Comparison of ENCODE assay signal across 8 cellular contexts in genomic region chr3:8500208-8500961, GRCh38. TPM values are rescaled to one million over a fixed set of nuclear protein-coding genes. Genes with fewer than 3 reads are reported as not detected.
DNase-seq lines count a peak whose midpoint lies in the region; ATAC-seq, FAIRE-seq and TF ChIP-seq lines count a peak whose summit lies in the region.

No MANE protein-coding gene starts in this region.

- 34 to 45% (median 39%) methylated on average over 9 of the region's 9 CpGs for WGBS in heart left ventricle, 4 donors
- 54 to 56% methylated on average over 6 to 7 of the region's 9 CpGs for WGBS in mesodermal cell (ENCODE audit: insufficient coverage in 2 of 2), 2 experiments
- 27 to 51% methylated on average over 9 of the region's 9 CpGs for WGBS in upper lobe of left lung, 2 donors
- 47 to 55% (median 53%) methylated on average over 9 of the region's 9 CpGs for WGBS in small intestine, 3 donors

- no peak for FAIRE-seq in small intestine (lab: Jason Lieb, UNC)

- DNase-seq in heart left ventricle (no peak), left ventricle myocardium superior (no peak), dorsolateral prefrontal cortex (peak in 6 of 10 donors; percentile 27 to 55 (median 47)), upper lobe of left lung (no peak), SW480 (ENCODE audit: low spot score) (no peak), small intestine (no peak)

- H3K4me1 ChIP-seq in heart left ventricle (peaks cover under 1 to 67% (median 48%) of the 10 kb centered on the region in 12 donors), mesodermal cell (ENCODE audit: control insufficient read depth, insufficient read depth, low read length, poor library complexity, severe bottlenecking) (peaks cover 45% of the 10 kb centered on the region), upper lobe of left lung (peaks cover 14 to 30% (median 17%) of the 10 kb centered on the region in 4 donors), small intestine (ENCODE audit: control insufficient read depth in 2 of 2, insufficient read depth in 1 of 2, low read depth in 1 of 2, low read length in 1 of 2) (no peaks in the 10 kb centered on the region)

- TF ChIP-seq CTCF in heart left ventricle (IDR thresholded peaks at IDR 0.05) (no peak), dorsolateral prefrontal cortex (IDR thresholded peaks at IDR 0.05 in 54 of 56, conservative IDR thresholded peaks at IDR 0.05 in 2 of 56; ENCODE audit: low read depth in 1 of 56, partially characterized antibody in 56 of 56) (peak in 13 of 56 donors; percentile 6 to 48 (median 27)), upper lobe of left lung (IDR thresholded peaks at IDR 0.05) (no peak)

- H3K27ac ChIP-seq in heart left ventricle (peak overlapping the region; percentile 82 to 97 (median 93)), dorsolateral prefrontal cortex (peak overlapping the region; percentile 71 to 97 (median 94)), mesodermal cell (ENCODE audit: low read depth, low read length, severe bottlenecking) (peak overlapping the region; percentile 90), upper lobe of left lung (peak overlapping the region; percentile 84 to 90 (median 86)), small intestine (ENCODE audit: low read depth in 1 of 2, low read length in 1 of 2) (peak overlapping the region in 1 of 2 donors; percentile 18)

- TF ChIP-seq EP300 in upper lobe of left lung (IDR thresholded peaks at IDR 0.05) = no peak

- H3K36me3 ChIP-seq in heart left ventricle (peaks cover 0 to 3% (median 0%) of the 10 kb centered on the region in 9 donors), mesodermal cell (ENCODE audit: control insufficient read depth, insufficient read depth, low read length) (no peaks in the 10 kb centered on the region), upper lobe of left lung (no peaks in the 10 kb centered on the region), small intestine (ENCODE audit: control insufficient read depth in 2 of 2, insufficient read depth in 2 of 2, low read length in 2 of 2) (no peaks in the 10 kb centered on the region)

- ATAC-seq in heart left ventricle (no peak), left ventricle myocardium superior (no peak), upper lobe of left lung (ENCODE audit: low FRiP score in 2 of 2) (peak; percentile 0 to 57), HG03571 (IDR thresholded peaks at IDR 0.05; ENCODE audit: unreplicated experiment) (no peak)

- TF ChIP-seq POLR2A in heart left ventricle (IDR thresholded peaks at IDR 0.05) = no peak
- TF ChIP-seq POLR2A in upper lobe of left lung (IDR thresholded peaks at IDR 0.05) = no peak

- no peaks in the 10 kb centered on the region for H3K27me3 ChIP-seq in heart left ventricle
- no peaks in the 10 kb centered on the region for H3K27me3 ChIP-seq in dorsolateral prefrontal cortex
- H3K27me3 ChIP-seq in upper lobe of left lung = no peaks in the 10 kb centered on the region
- H3K27me3 ChIP-seq in small intestine (ENCODE audit: control insufficient read depth in 2 of 2, insufficient read depth in 2 of 2, low read length in 2 of 2) = no peaks in the 10 kb centered on the region

- H3K9me3 ChIP-seq in heart left ventricle (no peaks in the 10 kb centered on the region), mesodermal cell (ENCODE audit: control insufficient read depth, low read length) (no peaks in the 10 kb centered on the region), upper lobe of left lung (no peaks in the 10 kb centered on the region), small intestine (ENCODE audit: control insufficient read depth, low read depth) (no peaks in the 10 kb centered on the region)

- H3K4me3 ChIP-seq in heart left ventricle (peak overlapping the region in 9 of 12 donors; percentile 53 to 73 (median 61)), dorsolateral prefrontal cortex (peak overlapping the region in 56 of 59 donors; percentile 36 to 94 (median 76)), mesodermal cell (ENCODE audit: extremely low read depth, insufficient read depth, low read length, poor library complexity, severe bottlenecking) (no peak overlapping the region), upper lobe of left lung (peak overlapping the region in 3 of 4 donors; percentile 40 to 59 (median 46)), small intestine (ENCODE audit: low read depth in 1 of 2, low read length in 2 of 2) (no peak overlapping the region)

- intact Hi-C loops in heart left ventricle (cut with DNase I) = loop anchor here in 7 of 10 donors (5.0 to 10.0 kb wide), 4 partner anchors 53 to 58 kb away; no protein-coding TSS in a partner anchor
- intact Hi-C loops in left ventricle myocardium superior (cut with micrococcal nuclease) = no loop called here
- intact Hi-C loops in dorsolateral prefrontal cortex (cut with DNase I) = loop anchor here (2.0 to 10.0 kb wide), 3 partner anchors 56 to 122 kb away; no protein-coding TSS in a partner anchor

RNA-seq across cellular contexts. Expression of gene LMCD1, which starts 1.2 kb away (rescaled TPM):
- total RNA-seq in heart left ventricle = 100 to 1,000 TPM in 1 of 9 donors, 10 to 100 TPM in 8; 36.8 to 382 (median 54.6) TPM
- polyA plus RNA-seq in heart left ventricle = 100 to 1,000 TPM in 1 of 2 donors, 10 to 100 TPM in 1; 34.9 to 661 TPM
- total RNA-seq in left ventricle myocardium superior = 37.9 TPM
- 10 to 100 TPM in 40 of 120 experiments, 1 to 10 TPM in 80; 4.2 to 25.9 (median 8.8) TPM for total RNA-seq in dorsolateral prefrontal cortex
- polyA plus RNA-seq in mesodermal cell (2013, experiment 1 of 2) = 50.9 TPM
- polyA plus RNA-seq in mesodermal cell (2013, experiment 2 of 2) = 48.9 TPM
- total RNA-seq in upper lobe of left lung = 100 to 1,000 TPM in 4 of 6 donors, 10 to 100 TPM in 2; 47.4 to 269 (median 118) TPM
- polyA plus RNA-seq in small intestine = 10 to 100 TPM in 2 of 3 donors, 1 to 10 TPM in 1; 2.5 to 29.4 (median 17.3) TPM

Comparison
In these comparisons a context has a peak if more than half of its experiments do, and no peak if none do; other contexts are left out.
1. ATAC-seq: peak in upper lobe of left lung (2 of 2); none in heart left ventricle (0 of 4), left ventricle myocardium superior (single experiment) and HG03571 (single experiment).
2. DNase-seq: peak in dorsolateral prefrontal cortex (6 of 10); none in heart left ventricle (0 of 5), left ventricle myocardium superior (single experiment), upper lobe of left lung (0 of 2), SW480 (single experiment) and small intestine (single experiment).
3. H3K4me3 ChIP-seq: peak in heart left ventricle (9 of 12), dorsolateral prefrontal cortex (56 of 59) and upper lobe of left lung (3 of 4); none in mesodermal cell (single experiment) and small intestine (0 of 2).